Comparison of ENCODE assay signal across 9 cellular contexts in genomic region chr11:93648168-93648567, GRCh38. TPM values are rescaled to one million over a fixed set of nuclear protein-coding genes. Genes with fewer than 3 reads are reported as not detected.
DNase-seq lines count a peak whose midpoint lies in the region; ATAC-seq and TF ChIP-seq lines count a peak whose summit lies in the region.
"Had no signal": no experiment of that assay in that cellular context is flagged by ENCODE, and none has a peak within 500 bp of the region (broad histone marks: within the 10 kb centered on the region; RNA-seq: fewer than 3 reads in every experiment).

No MANE protein-coding gene starts in this region.

- no peaks in the 10 kb centered on the region for H3K36me3 ChIP-seq in adipocyte (ENCODE audit: control insufficient read depth, insufficient read depth, low read length, severe bottlenecking)

- TF ChIP-seq CTCF in neural crest cell (conservative IDR thresholded peaks at IDR 0.05): peak; percentile 50

- intact Hi-C loops in posterior cingulate gyrus (cut with DNase I): no loop called here

- ATAC-seq in HG03039 (IDR thresholded peaks at IDR 0.05; ENCODE audit: unreplicated experiment): no peak

- DNase-seq in NOMO-1 treated with DMSO at 0.1 percent for 48 hours (lab: John Stamatoyannopoulos, UW; ENCODE audit: unreplicated experiment) (peak; percentile 19), NOMO-1 treated with dmso at 0.1 percent for 144 hours (lab: John Stamatoyannopoulos, UW; ENCODE audit: unreplicated experiment) (no peak), HuH-7 (ENCODE audit: low spot score) (peak; percentile 8), adipocyte (ENCODE audit: low read depth) (peak; percentile 13), neural crest cell (ENCODE audit: low read depth, low spot score) (no peak), NCI-H128 (lab: John Stamatoyannopoulos, UW; ENCODE audit: unreplicated experiment) (no peak), posterior cingulate gyrus (no peak)
- DNase-seq: stimulated activated CD4-positive, alpha-beta T cell treated with anti-CD3 and anti-CD28 coated beads, Interleukin-4, amount 100 ng/mL, for 24 hours had no signal

- no peaks in the 10 kb centered on the region for H3K4me1 ChIP-seq in adipocyte (ENCODE audit: control insufficient read depth, insufficient read depth, low read length)

- no peak overlapping the region for H3K9ac ChIP-seq in adipocyte (ENCODE audit: low read length)

- H3K9me3 ChIP-seq in adipocyte (ENCODE audit: control insufficient read depth, low read length): no peaks in the 10 kb centered on the region

- H3K27me3 Mint-ChIP-seq in neural crest cell (ENCODE audit: low read depth): peaks cover 26% of the 10 kb centered on the region

- H3K36me3 Mint-ChIP-seq in neural crest cell (ENCODE audit: low read depth): no peaks in the 10 kb centered on the region

- H3K27me3 ChIP-seq in adipocyte (replicated peaks; ENCODE audit: control insufficient read depth, insufficient read depth, low read length): peaks cover 18% of the 10 kb centered on the region

- H3K4me3 ChIP-seq in adipocyte (ENCODE audit: low read length): no peak overlapping the region

- H3K4me1 Mint-ChIP-seq in neural crest cell: no peaks in the 10 kb centered on the region

- H3K9me3 Mint-ChIP-seq in neural crest cell: no peaks in the 10 kb centered on the region

- H3K4me3 Mint-ChIP-seq in neural crest cell: no peak overlapping the region

- H3K27ac Mint-ChIP-seq in neural crest cell (ENCODE audit: unreplicated experiment): no peak overlapping the region

RNA-seq across cellular contexts. Expression of gene CEP295, which starts 13.3 kb away (rescaled TPM):
- total RNA-seq in neural crest cell: 24.5 and 24.7 TPM in 2 replicates

Comparison
In these comparisons a context has a peak if more than half of its experiments do, and no peak if none do; other contexts are left out.
1. DNase-seq: peak in NOMO-1 treated with DMSO at 0.1 percent for 48 hours (single experiment), HuH-7 (single experiment) and adipocyte (single experiment); none in NOMO-1 treated with dmso at 0.1 percent for 144 hours (single experiment), neural crest cell (single experiment), NCI-H128 (single experiment) and posterior cingulate gyrus (0 of 10).